ENCODE assay signal across 8 cellular contexts in the genomic region with DNA sequence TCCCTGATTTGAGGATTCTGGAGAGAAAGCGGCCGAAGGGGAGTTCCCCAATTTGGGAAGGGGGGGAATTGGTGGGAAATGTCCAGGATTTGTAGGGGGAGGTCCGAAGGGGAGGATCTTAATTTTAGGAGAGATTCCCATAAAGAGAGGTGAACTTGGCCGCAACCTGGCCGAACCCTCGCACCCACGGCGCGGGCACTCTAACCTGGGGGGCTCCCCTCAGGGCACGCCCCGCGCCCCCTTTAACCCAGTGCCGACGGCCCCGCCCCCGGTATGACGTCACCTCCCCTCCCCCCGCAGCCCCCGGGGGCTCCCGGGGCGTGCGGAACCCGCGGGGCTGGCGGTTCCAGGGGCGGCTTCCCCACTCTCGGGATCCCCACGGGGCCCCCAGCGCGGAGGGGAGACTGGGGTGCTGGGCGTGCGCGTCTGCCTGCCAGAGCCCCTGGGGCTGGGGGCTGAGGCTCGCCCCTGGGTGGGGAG. TPM values are rescaled to one million over a fixed set of nuclear protein-coding genes. Genes with fewer than 3 reads are reported as not detected.
A peak's percentile ranks its signal among the peaks of the same experiment; 100 is the strongest.
DNase-seq lines count a peak whose midpoint lies in the region; TF ChIP-seq lines count a peak whose summit lies in the region.

No MANE protein-coding gene starts in this region.

- H4K20me1 ChIP-seq in H9 (ENCODE audit: control insufficient read depth, insufficient read depth, insufficient read length) = no peaks in the 10 kb centered on the region

- no peak overlapping the region for H3K4ac ChIP-seq in H9 (ENCODE audit: low read depth, low read length)

- H3K27ac ChIP-seq in A673 (ENCODE audit: low read depth, low read length, poor library complexity, severe bottlenecking) (peak overlapping the region; percentile 85), H9 (ENCODE audit: insufficient read length, low read depth, low read length) (no peak overlapping the region), mesodermal cell (ENCODE audit: low read depth, low read length, severe bottlenecking) (peak overlapping the region; percentile 36)

- H3K4me3 ChIP-seq in A673 (ENCODE audit: low read depth, low read length, poor library complexity, severe bottlenecking) = peak overlapping the region; percentile 83
- H3K4me3 ChIP-seq in cardiac fibroblast (replicated peaks in 1 of 2; ENCODE audit: low read depth in 2 of 2, low read length in 2 of 2) = peak overlapping the region; percentile 56 to 65
- H3K4me3 ChIP-seq in mesodermal cell (ENCODE audit: extremely low read depth, insufficient read depth, low read length, poor library complexity, severe bottlenecking) = peak overlapping the region; percentile 81

- H3K36me3 ChIP-seq in A673 (ENCODE audit: insufficient read depth, low read length, poor library complexity, severe bottlenecking) (no peaks in the 10 kb centered on the region), mesodermal cell (ENCODE audit: control insufficient read depth, insufficient read depth, low read length) (peaks cover 4% of the 10 kb centered on the region)

- peak overlapping the region; percentile 86 to 97 (median 88); a peak in 6 of 7 replicates for H3K27ac Mint-ChIP-seq in H9

- no peaks in the 10 kb centered on the region for H3K27me3 ChIP-seq in A673 (replicated peaks; ENCODE audit: insufficient read depth, low read depth, low read length, poor library complexity)
- H3K27me3 ChIP-seq in H9 (ENCODE audit: insufficient read depth, low read length) = peaks cover 6% of the 10 kb centered on the region

- peaks cover 10% of the 10 kb centered on the region for H3K23me2 ChIP-seq in H9 (ENCODE audit: insufficient read length, low read depth, low read length, poor library complexity, severe bottlenecking)

- TF ChIP-seq CTCF in A673 (conservative IDR thresholded peaks at IDR 0.05; ENCODE audit: low read depth, low read length) = no peak
- TF ChIP-seq CTCF in H9 (conservative IDR thresholded peaks at IDR 0.05) = no peak
- TF ChIP-seq CTCF in cardiac fibroblast (IDR thresholded peaks at IDR 0.05; ENCODE audit: low read depth, low read length) = no peak

- H3K79me1 ChIP-seq in H9 (ENCODE audit: insufficient read depth, low read depth, low read length, poor library complexity, severe bottlenecking) = no peaks in the 10 kb centered on the region

- no peak overlapping the region for H2AFZ ChIP-seq in H9 (ENCODE audit: low read length)

- peaks cover 0 to 13% (median 8%) of the 10 kb centered on the region in 3 experiments; a peak in 6 of 7 replicates for H3K36me3 Mint-ChIP-seq in H9 (ENCODE audit: insufficient read depth in 1 of 3, low read depth in 3 of 3)

- H4K5ac ChIP-seq in H9 (ENCODE audit: insufficient read length, low read depth, low read length) = no peak overlapping the region

- no peak overlapping the region for H3K56ac ChIP-seq in H9 (ENCODE audit: insufficient read length, low read depth, low read length)

- CTCF ChIA-PET in A673 (lab: Charles Lee) = no interaction called here

- no peak overlapping the region for H2BK12ac ChIP-seq in H9 (ENCODE audit: insufficient read length, low read depth, low read length)

- H4K91ac ChIP-seq in H9 (ENCODE audit: insufficient read length, low read depth, low read length) = no peak overlapping the region

- H3T11ph ChIP-seq in H9 (ENCODE audit: low read length) = no peak overlapping the region

- intact Hi-C loops in A673 (cut with micrococcal nuclease; ENCODE audit: unreplicated experiment) = loop anchor here (1.0 kb wide), 1 partner anchor 46 kb away; no protein-coding TSS in a partner anchor

- H2BK5ac ChIP-seq in H9 (ENCODE audit: insufficient read length, low read length) = no peak overlapping the region

- peaks cover 4 to 5% of the 10 kb centered on the region in 2 experiments; a peak in 4 of 5 replicates for H3K9me3 Mint-ChIP-seq in H9

- peak overlapping the region; percentile 30 for H3K9ac ChIP-seq in H9 (ENCODE audit: extremely low read depth, insufficient read length, low read length)

- no peak overlapping the region for H4K8ac ChIP-seq in H9 (replicated peaks; ENCODE audit: insufficient read length, low read depth, low read length)

- H3K9me3 ChIP-seq in A673 (ENCODE audit: low read depth, low read length, poor library complexity, severe bottlenecking) = no peaks in the 10 kb centered on the region
- H3K9me3 ChIP-seq in H9 (ENCODE audit: control insufficient read depth, low read depth, low read length) = no peaks in the 10 kb centered on the region
- H3K9me3 ChIP-seq in mesodermal cell (ENCODE audit: control insufficient read depth, low read length) = no peaks in the 10 kb centered on the region

- H3K4me2 ChIP-seq in H9 (ENCODE audit: insufficient read depth, insufficient read length, low read length) = peak overlapping the region; percentile 72

- H3K23ac ChIP-seq in H9 (ENCODE audit: insufficient read length, low read depth, low read length) = no peak overlapping the region

- POLR2A ChIA-PET in A673 (lab: Charles Lee; ENCODE audit: low non-redundant PET) = no interaction called here

- no peak overlapping the region for H2BK120ac ChIP-seq in H9 (ENCODE audit: low read depth, low read length, poor library complexity, severe bottlenecking)

- H3K4me1 Mint-ChIP-seq in H9 = peaks cover 25 to 39% of the 10 kb centered on the region in 2 experiments

- H3K27me3 Mint-ChIP-seq in H9 (ENCODE audit: low read depth) = peaks cover 35% of the 10 kb centered on the region

- H2BK20ac ChIP-seq in H9 (ENCODE audit: low read depth, low read length, poor library complexity, severe bottlenecking) = no peak overlapping the region

- no CpG with 5 or more reads among the region's 34 CpGs for WGBS in H9 (ENCODE audit: extremely low coverage, insufficient read length, low lambda C conversion rate)
- 0 to 1% methylated on average over 11 to 16 of the region's 34 CpGs for WGBS in mesodermal cell (ENCODE audit: insufficient coverage in 2 of 2), 2 experiments

- peak overlapping the region; percentile 69 to 90 for H3K4me3 Mint-ChIP-seq in H9

- peaks cover 11% of the 10 kb centered on the region for H3K4me1 ChIP-seq in A673 (ENCODE audit: insufficient read depth, low read length, poor library complexity, severe bottlenecking)
- H3K4me1 ChIP-seq in H9 (ENCODE audit: insufficient read depth, low read length) = no peaks in the 10 kb centered on the region
- H3K4me1 ChIP-seq in mesodermal cell (ENCODE audit: control insufficient read depth, insufficient read depth, low read length, poor library complexity, severe bottlenecking) = peaks cover 16% of the 10 kb centered on the region

- DNase-seq in A673 (ENCODE audit: low spot score) (peak; percentile 24), H9 (no peak), cardiac fibroblast (ENCODE audit: low read depth in 2 of 2) (no peak), cerebellar nuclear complex (lab: John Stamatoyannopoulos, UW) (no peak), occipital lobe (lab: John Stamatoyannopoulos, UW) (no peak)
- DNase-seq in stimulated activated CD4-positive, alpha-beta T cell treated with anti-CD3 and anti-CD28 coated beads, Interleukin-4, amount 100 ng/mL, for 1 hour = no peak
- no peak for DNase-seq in activated effector memory CD4-positive, alpha-beta T cell treated with anti-CD3 and anti-CD28 coated beads, Interleukin-2, amount 50 U/mL, for 16 hours

- no peak overlapping the region for H2AK5ac ChIP-seq in H9 (ENCODE audit: insufficient read length, low read length)

- peak overlapping the region; percentile 39 for H3K18ac ChIP-seq in H9 (ENCODE audit: insufficient read length, low read depth, low read length)

- H2BK15ac ChIP-seq in H9 (ENCODE audit: low read depth, low read length) = no peak overlapping the region

- no TSS peak for BruUV-seq in A673 (replicated peaks; lab: Mats Ljungman, UMichigan)

- peak overlapping the region; percentile 45; the same call in 1 of the 2 replicates for H3K14ac ChIP-seq in H9 (ENCODE audit: insufficient read depth, low read length)

- H3K79me2 ChIP-seq in H9 (ENCODE audit: insufficient read depth, low read length) = peaks cover 19% of the 10 kb centered on the region; the same call in 1 of the 2 replicates

RNA-seq across cellular contexts. Expression of a gene that starts 1.1 kb away (rescaled TPM):
- total RNA-seq in A673 (2021) = 215 and 240 TPM in 2 replicates
- 182 and 186 TPM in 2 replicates for total RNA-seq in H9 (2021)
- polyA plus RNA-seq in mesodermal cell (2013, experiment 1 of 2) = 78.1 TPM
- 61.3 TPM for polyA plus RNA-seq in mesodermal cell (2013, experiment 2 of 2)
- total RNA-seq in occipital lobe = 188 TPM
